8 cellular contexts compared by ENCODE assay signal in the genomic region with DNA sequence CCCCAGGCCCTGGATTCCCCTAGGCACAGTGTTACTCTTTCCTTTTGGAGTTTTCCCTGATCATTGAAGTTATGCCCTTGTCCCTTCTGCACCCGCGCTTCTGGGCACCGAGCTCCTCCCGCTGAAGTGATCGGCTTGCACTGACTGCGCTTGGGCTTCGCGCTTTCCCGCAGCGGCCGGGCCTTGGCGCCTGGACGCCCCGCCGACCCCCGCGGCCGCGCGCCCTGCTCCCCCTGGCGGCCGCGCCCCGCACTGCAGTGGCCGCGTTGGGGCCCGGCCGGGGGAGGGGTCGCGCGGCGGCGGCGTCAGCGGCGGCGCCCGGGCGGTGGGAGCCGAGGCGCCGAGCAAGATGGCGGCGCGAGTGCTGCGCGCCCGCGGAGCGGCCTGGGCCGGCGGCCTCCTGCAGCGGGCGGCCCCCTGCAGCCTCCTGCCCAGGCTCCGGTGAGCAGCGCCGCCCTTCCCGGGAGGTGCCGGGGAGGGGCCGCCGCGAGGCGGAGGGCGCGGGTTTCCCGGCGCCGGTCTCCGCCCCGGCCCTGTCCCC. TPM values are rescaled to one million over a fixed set of nuclear protein-coding genes. Genes with fewer than 3 reads are reported as not detected.
DNase-seq lines count a peak whose midpoint lies in the region; ATAC-seq lines count a peak whose summit lies in the region.

A gene (plus strand): TSS at position 325 of the 541 bp plus-strand sequence. CDS start 25 bp downstream, at position 350.

- H3K27me3 ChIP-seq in ectodermal cell (ENCODE audit: control insufficient read depth, insufficient read depth, low read length, poor library complexity, severe bottlenecking): peaks cover 17% of the 10 kb centered on the region

- ATAC-seq in GM18867 (IDR thresholded peaks at IDR 0.05; ENCODE audit: unreplicated experiment): peak; percentile 85
- peak; percentile 73 for ATAC-seq in HG03095 (IDR thresholded peaks at IDR 0.05; ENCODE audit: unreplicated experiment)

- no peaks in the 10 kb centered on the region for H3K9me3 ChIP-seq in ectodermal cell (ENCODE audit: control insufficient read depth, low read length)

- WGBS in ectodermal cell, 2 experiments: 1% methylated on average over 70 of the region's 70 CpGs

- peak; percentile 55 for DNase-seq in Ammon's horn (ENCODE audit: low spot score)
- DNase-seq in NCI-H345 (lab: John Stamatoyannopoulos, UW): peak; percentile 79
- peak; percentile 29 to 30 for DNase-seq in activated CD4-positive, alpha-beta T cell treated with anti-CD3 and anti-CD28 coated beads, Interleukin-2, amount 50 U/mL, for 4 hours
- DNase-seq in lung microvascular endothelial cell (ENCODE audit: low read depth in 2 of 2): peak; percentile 59 to 72
- DNase-seq in stimulated activated CD4-positive, alpha-beta T cell treated with anti-CD3 and anti-CD28 coated beads, TNF-alpha, amount 100 ng/mL, for 48 hours (ENCODE audit: low read depth in 3 of 3): peak; percentile 32 to 57 (median 38)

- H3K4me1 ChIP-seq in ectodermal cell (ENCODE audit: control insufficient read depth, insufficient read depth, low read length): no peaks in the 10 kb centered on the region

- H3K36me3 ChIP-seq in ectodermal cell (ENCODE audit: control insufficient read depth, insufficient read depth, low read length): no peaks in the 10 kb centered on the region

- H3K27ac ChIP-seq in ectodermal cell (ENCODE audit: insufficient read depth, low read depth, low read length, poor library complexity, severe bottlenecking): peak within 1 kb of the TSS; percentile 36

- peak within 1 kb of the TSS; percentile 84 for H3K4me3 ChIP-seq in ectodermal cell (ENCODE audit: insufficient read depth, low read depth, low read length)

RNA-seq across cellular contexts. Expression of the gene that starts here (rescaled TPM):
- polyA plus RNA-seq in ectodermal cell (2013, experiment 1 of 4): 73.6 TPM
- 72.9 TPM for polyA plus RNA-seq in ectodermal cell (2013, experiment 2 of 4)
- 77.2 TPM for polyA plus RNA-seq in ectodermal cell (2013, experiment 3 of 4)
- 82.6 TPM for polyA plus RNA-seq in ectodermal cell (2013, experiment 4 of 4)
- total RNA-seq in lung microvascular endothelial cell: 33.5 and 33.6 TPM in 2 replicates

Comparison
In these comparisons a context has a peak if more than half of its experiments do, and no peak if none do; other contexts are left out.
1. Peak in every context shown above with its lines: DNase-seq, ATAC-seq, H3K4me3 ChIP-seq and H3K27ac ChIP-seq.